13 cellular contexts compared by ENCODE assay signal in the genomic region with DNA sequence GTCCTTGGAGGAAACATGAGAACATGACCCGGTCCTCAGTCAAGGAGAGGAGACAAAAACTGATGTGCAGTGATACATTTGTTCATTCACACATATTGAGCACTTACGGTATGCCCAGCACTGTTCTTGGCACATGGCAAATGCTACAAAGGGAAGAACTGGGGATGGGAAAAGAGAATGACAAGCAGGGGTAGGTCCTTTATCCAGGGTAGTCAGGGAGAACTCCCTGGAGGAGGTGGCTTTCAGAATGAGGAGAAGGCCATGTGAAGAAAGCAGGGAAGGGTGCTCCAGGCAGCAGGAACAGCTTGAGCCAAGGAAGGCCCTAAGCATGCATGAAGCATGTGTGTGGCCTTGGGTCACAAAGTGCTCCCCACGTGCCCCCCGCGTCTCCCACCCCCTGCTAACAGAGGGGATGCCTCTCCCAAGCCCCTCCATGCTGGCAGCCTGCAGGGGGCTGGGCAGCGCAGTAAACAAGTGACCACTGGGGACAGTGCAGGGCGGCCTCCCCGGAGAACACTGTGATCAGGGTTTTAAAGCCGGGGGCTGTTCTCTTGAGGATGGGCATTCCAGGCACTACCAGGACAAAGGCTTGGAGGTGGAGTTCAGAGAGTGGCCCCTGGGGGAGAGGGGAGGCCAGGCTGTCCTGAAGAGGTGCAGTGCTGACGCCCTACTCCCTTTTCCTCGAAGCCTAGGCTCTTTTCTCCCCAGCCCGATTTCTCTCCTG.
DNase-seq lines count a peak whose midpoint lies in the region; ATAC-seq, FAIRE-seq and TF ChIP-seq lines count a peak whose summit lies in the region.
"Had no signal": no experiment of that assay in that cellular context is flagged by ENCODE, and none has a peak within 500 bp of the region (broad histone marks: within the 10 kb centered on the region; RNA-seq: fewer than 3 reads in every experiment).

No MANE protein-coding gene starts in this region.

- peaks cover 8% of the 10 kb centered on the region; the same call in 2 of the 3 replicates for H3K9me3 ChIP-seq in A549
- H3K9me3 ChIP-seq in NT2/D1 (ENCODE audit: insufficient read depth, low read length), result no peaks in the 10 kb centered on the region
- H3K9me3 ChIP-seq in ectodermal cell (ENCODE audit: control insufficient read depth, low read length), result no peaks in the 10 kb centered on the region
- no peaks in the 10 kb centered on the region for H3K9me3 ChIP-seq in HepG2 (ENCODE audit: low read length)
- H3K9me3 ChIP-seq in body of pancreas, result no peaks in the 10 kb centered on the region
- H3K9me3 ChIP-seq in colonic mucosa, result no peaks in the 10 kb centered on the region
- H3K9me3 ChIP-seq: BLaER1 treated with 17β-estradiol and CSF1 and Interleukin-3, amounts not matched to agents 10 nM and 100 nM had no signal

- H3K27me3 ChIP-seq in NT2/D1 (ENCODE audit: insufficient read depth, insufficient read length), result no peaks in the 10 kb centered on the region
- H3K27me3 ChIP-seq in ectodermal cell (ENCODE audit: control insufficient read depth, insufficient read depth, low read length, poor library complexity, severe bottlenecking), result no peaks in the 10 kb centered on the region
- H3K27me3 ChIP-seq in HepG2 (ENCODE audit: control insufficient read depth in 1 of 2, insufficient read depth in 2 of 2, low read length in 2 of 2), result peaks cover 0 to 4% of the 10 kb centered on the region in 2 experiments; a peak in 1 of 5 replicates
- no peaks in the 10 kb centered on the region for H3K27me3 ChIP-seq in body of pancreas
- H3K27me3 ChIP-seq in colonic mucosa, result no peaks in the 10 kb centered on the region
- H3K27me3 ChIP-seq: BLaER1 treated with 17β-estradiol and CSF1 and Interleukin-3, amounts not matched to agents 10 nM and 100 nM had no signal

- H3K79me2 ChIP-seq in HepG2 (ENCODE audit: insufficient read depth, low read length), result no peaks in the 10 kb centered on the region

- H3K9ac ChIP-seq in NT2/D1 (ENCODE audit: insufficient read length, low read depth) (peak overlapping the region; percentile 57), HepG2 (ENCODE audit: insufficient read depth, low read depth, low read length) (no peak overlapping the region), colonic mucosa (ENCODE audit: low read depth in 2 of 2, low read length in 2 of 2) (no peak overlapping the region)
- H3K9ac ChIP-seq: BLaER1 treated with 17β-estradiol and CSF1 and Interleukin-3, amounts not matched to agents 10 nM and 100 nM had no signal

- POLR2A ChIA-PET in A549 (lab: Yijun Ruan, JAX) (no interaction called here), HepG2 (lab: Yijun Ruan, JAX) (no interaction called here)

- ATAC-seq in A549, result peak; percentile 52 to 74; a peak in 5 of 6 replicates
- peak; percentile 70 for ATAC-seq in HepG2
- no peak for ATAC-seq in body of pancreas

- DNase-seq in A549 (ENCODE audit: low read depth in 1 of 2, low spot score in 1 of 2) (no peak), NT2/D1 (ENCODE audit: low read depth, low spot score) (no peak), HepG2 (ENCODE audit: low spot score) (no peak), body of pancreas (no peak), cerebellum (ENCODE audit: low spot score) (no peak), T-helper 1 cell (no peak), colonic mucosa (no peak)
- DNase-seq: DMS 273 treated with DMSO at 0.1 percent for 48 hours, NCI-H1092, Right ventricle myocardium superior had no signal

- 53% methylated on average over 10 of the region's 12 CpGs for WGBS in A549 (ENCODE audit: missing lambda C conversion rate)
- 59 to 62% methylated on average over 12 of the region's 12 CpGs for WGBS in ectodermal cell, 2 experiments
- 65% methylated on average over 5 of the region's 12 CpGs for WGBS in HepG2 (ENCODE audit: low lambda C conversion rate)
- 76 to 83% methylated on average over 12 of the region's 12 CpGs for WGBS in body of pancreas, 2 donors

- H3K36me3 ChIP-seq in NT2/D1 (ENCODE audit: insufficient read depth, insufficient read length, low read length) (no peaks in the 10 kb centered on the region), ectodermal cell (ENCODE audit: control insufficient read depth, insufficient read depth, low read length) (no peaks in the 10 kb centered on the region), HepG2 (replicated peaks in 1 of 2; ENCODE audit: control insufficient read depth in 1 of 2, insufficient read depth in 2 of 2, low read length in 2 of 2) (no peaks in the 10 kb centered on the region), body of pancreas (replicated peaks in 1 of 2; ENCODE audit: insufficient read depth in 1 of 2, low read depth in 2 of 2) (no peaks in the 10 kb centered on the region), colonic mucosa (no peaks in the 10 kb centered on the region)

- TF ChIP-seq CTCF in A549 (IDR thresholded peaks at IDR 0.05) (no peak), HepG2 (CRISPR knock-in tag; IDR thresholded peaks at IDR 0.05) (no peak), body of pancreas (IDR thresholded peaks at IDR 0.05) (no peak), colonic mucosa (IDR thresholded peaks at IDR 0.05) (no peak)

- H3K4me2 ChIP-seq in A549 (no peak overlapping the region), HepG2 (ENCODE audit: low read depth, low read length) (no peak overlapping the region)
- H3K4me2 ChIP-seq: BLaER1 treated with 17β-estradiol and CSF1 and Interleukin-3, amounts not matched to agents 10 nM and 100 nM had no signal

- H3K27ac ChIP-seq in A549 (no peak overlapping the region), ectodermal cell (ENCODE audit: insufficient read depth, low read depth, low read length, poor library complexity, severe bottlenecking) (peak overlapping the region; percentile 30), HepG2 (ENCODE audit: extremely low read length, insufficient read depth, low read length) (no peak overlapping the region), body of pancreas (no peak overlapping the region), colonic mucosa (no peak overlapping the region)
- H3K27ac ChIP-seq: BLaER1 treated with 17β-estradiol and CSF1 and Interleukin-3, amounts not matched to agents 10 nM and 100 nM; HL-60 had no signal

- TF ChIP-seq EP300 in A549 (IDR thresholded peaks at IDR 0.05), result no peak
- no peak for TF ChIP-seq EP300 in HepG2 (IDR thresholded peaks at IDR 0.05; ENCODE audit: low read depth in 2 of 2, low read length in 2 of 2)
- no peak for TF ChIP-seq EP300 in HepG2 (CRISPR knock-in tag; IDR thresholded peaks at IDR 0.05; ENCODE audit: borderline replicate concordance)

- no peak for FAIRE-seq in A549 (lab: Jason Lieb, UNC)
- no peak for FAIRE-seq in HepG2 (lab: Jason Lieb, UNC)

- in situ Hi-C loops in HepG2 (cut with HindIII; ENCODE audit: extremely low pct_ligation_motif_present, low pct_unique_long_range_greater_than_20kb), result loop anchor here (5.0 kb wide), 1 partner anchor 271 kb away; no protein-coding TSS in a partner anchor

- intact Hi-C loops in HepG2 (cut with micrococcal nuclease; ENCODE audit: unreplicated experiment), result loop anchor here (5.0 kb wide), 1 partner anchor 361 kb away; no protein-coding TSS in a partner anchor
- intact Hi-C loops in body of pancreas (cut with DNase I), result loop anchor here (10.0 kb wide), 1 partner anchor 363 kb away; no protein-coding TSS in a partner anchor
- intact Hi-C loops in colonic mucosa (cut with DNase I), result loop anchor here (5.0 kb wide), 2 partner anchors 271 to 361 kb away; no protein-coding TSS in a partner anchor

- CTCF ChIA-PET in A549 (lab: Yijun Ruan, JAX) (interaction anchor here (0.6 to 7.9 kb wide), 35 partner anchors 8 to 403 kb away, joined by 3 to 170 read pairs (median 5); partner anchors contain the start of gene MYL2), HepG2 (lab: Yijun Ruan, JAX; ENCODE audit: low intra/inter-chr PET ratio, low total read pairs) (interaction anchor here (1.7 kb wide), 1 partner anchor 274 kb away, joined by 12 read pairs; no protein-coding TSS in a partner anchor)

- no peaks in the 10 kb centered on the region for H3K4me1 ChIP-seq in A549
- H3K4me1 ChIP-seq in NT2/D1 (ENCODE audit: insufficient read depth, insufficient read length), result peaks cover 20% of the 10 kb centered on the region
- H3K4me1 ChIP-seq in ectodermal cell (ENCODE audit: control insufficient read depth, insufficient read depth, low read length), result peaks cover 22% of the 10 kb centered on the region
- H3K4me1 ChIP-seq in HepG2 (ENCODE audit: insufficient read depth, low read length), result no peaks in the 10 kb centered on the region
- H3K4me1 ChIP-seq in body of pancreas, result no peaks in the 10 kb centered on the region
- no peaks in the 10 kb centered on the region for H3K4me1 ChIP-seq in colonic mucosa

- TF ChIP-seq RAD21 in A549 (conservative IDR thresholded peaks at IDR 0.05 in 1 of 2, IDR thresholded peaks at IDR 0.05 in 1 of 2) (no peak), HepG2 (CRISPR knock-in tag; IDR thresholded peaks at IDR 0.05) (no peak)

- H3K4me3 ChIP-seq in A549 (no peak overlapping the region), NT2/D1 (ENCODE audit: insufficient read length, low read depth) (no peak overlapping the region), ectodermal cell (ENCODE audit: insufficient read depth, low read depth, low read length) (no peak overlapping the region), HepG2 (replicated peaks in 1 of 3; ENCODE audit: insufficient read depth in 1 of 3, low read depth in 2 of 3, low read length in 3 of 3) (no peak overlapping the region), body of pancreas (no peak overlapping the region), colonic mucosa (no peak overlapping the region)
- H3K4me3 ChIP-seq: BLaER1 treated with 17β-estradiol and CSF1 and Interleukin-3, amounts not matched to agents 10 nM and 100 nM had no signal

- no peak for TF ChIP-seq POLR2A in A549 (IDR thresholded peaks at IDR 0.05; ENCODE audit: low read length)
- no peak for TF ChIP-seq POLR2A in HepG2 (IDR thresholded peaks at IDR 0.05; ENCODE audit: insufficient read depth in 1 of 2, low read depth in 2 of 2, low read length in 2 of 2)
- no peak for TF ChIP-seq POLR2A in body of pancreas (IDR thresholded peaks at IDR 0.05)

- H2AFZ ChIP-seq in HepG2 (ENCODE audit: low read length), result no peak overlapping the region

- BruUV-seq in HepG2 (replicated peaks; lab: Mats Ljungman, UMichigan), result no TSS peak

- H4K20me1 ChIP-seq in HepG2 (ENCODE audit: insufficient read depth, low read length), result no peaks in the 10 kb centered on the region

TF ChIP-seq in A549, 52 proteins besides CTCF, POLR2A, EP300 and RAD21:
- TF ChIP-seq ZFP36 (IDR thresholded peaks at IDR 0.05; ENCODE audit: borderline replicate concordance, partially characterized antibody), result peak; percentile 70
- TF ChIP-seq, protein P1, sequence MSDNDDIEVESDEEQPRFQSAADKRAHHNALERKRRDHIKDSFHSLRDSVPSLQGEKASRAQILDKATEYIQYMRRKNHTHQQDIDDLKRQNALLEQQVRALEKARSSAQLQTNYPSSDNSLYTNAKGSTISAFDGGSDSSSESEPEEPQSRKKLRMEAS (IDR thresholded peaks at IDR 0.05), result no peak

Comparison
In these comparisons a context has a peak if more than half of its experiments do, and no peak if none do; other contexts are left out.
1. Of the 38 proteins assayed by ChIP-seq in both HepG2 and A549: peak only in HepG2: none; only in A549: ZFP36; in both: none; in neither: 37.